Comparison of ENCODE assay signal across 2 cellular contexts in the genomic region with DNA sequence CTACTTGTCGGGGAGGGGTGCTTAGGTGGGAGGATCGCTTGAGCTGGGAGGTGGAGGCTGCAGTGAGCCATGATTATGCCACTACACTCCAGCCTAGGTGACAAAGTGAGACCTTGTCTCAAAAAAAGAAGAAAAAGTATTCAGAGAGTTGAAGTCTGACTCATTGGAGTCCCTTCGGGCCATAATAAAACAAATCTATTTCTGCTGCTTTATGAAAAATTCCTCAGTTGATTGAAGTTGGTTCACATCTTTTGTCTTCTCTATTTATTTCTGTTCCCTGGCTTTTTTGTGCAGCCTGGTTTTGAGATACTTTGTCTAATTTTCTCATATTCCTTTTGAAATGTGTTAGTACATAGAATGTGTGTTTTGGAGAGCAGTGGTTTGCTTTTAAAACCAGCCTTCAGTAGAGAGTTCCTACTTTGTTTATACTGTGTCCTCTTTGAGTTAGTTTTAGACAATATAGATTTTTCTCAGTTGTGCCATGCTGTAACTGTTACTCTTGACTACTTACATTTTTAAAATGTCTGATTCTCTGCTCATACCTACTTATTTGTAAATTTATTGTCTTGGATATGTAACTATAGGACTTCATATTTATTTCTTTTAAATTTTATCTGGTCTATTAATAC.
TF ChIP-seq lines count a peak whose summit lies in the region.

No MANE protein-coding gene starts in this region.

TF ChIP-seq in IMR-90, 13 proteins besides CTCF, POLR2A, EP300 and RAD21:
- TF ChIP-seq SMC3 (IDR thresholded peaks at IDR 0.05; ENCODE audit: low read depth, low read length) = no peak
- TF ChIP-seq MXI1 (IDR thresholded peaks at IDR 0.05; ENCODE audit: borderline replicate concordance, low read depth, low read length) = no peak
- TF ChIP-seq MAZ (IDR thresholded peaks at IDR 0.05; ENCODE audit: borderline replicate concordance, low read depth, low read length) = no peak
TF ChIP-seq in IMR-90: peak in this region for 0.

TF ChIP-seq in HEK293T, 16 proteins besides CTCF, POLR2A, EP300 and RAD21:
- TF ChIP-seq ARNT (IDR thresholded peaks at IDR 0.05) = no peak
- no peak for TF ChIP-seq SUZ12 (IDR thresholded peaks at IDR 0.05)
- no peak for TF ChIP-seq LEF1 (IDR thresholded peaks at IDR 0.05; ENCODE audit: borderline replicate concordance)
- no peak for TF ChIP-seq TARDBP (IDR thresholded peaks at IDR 0.05)
- TF ChIP-seq FOXA1 (IDR thresholded peaks at IDR 0.05) = no peak
- no peak for TF ChIP-seq NFRKB (IDR thresholded peaks at IDR 0.05)
- TF ChIP-seq L3MBTL2 (conservative IDR thresholded peaks at IDR 0.05) = no peak
- TF ChIP-seq FOXK2 (IDR thresholded peaks at IDR 0.05) = no peak
- TF ChIP-seq BHLHE40 (IDR thresholded peaks at IDR 0.05; ENCODE audit: borderline replicate concordance) = no peak
- TF ChIP-seq HDGF (IDR thresholded peaks at IDR 0.05; ENCODE audit: borderline replicate concordance) = no peak
- TF ChIP-seq, protein P1, sequence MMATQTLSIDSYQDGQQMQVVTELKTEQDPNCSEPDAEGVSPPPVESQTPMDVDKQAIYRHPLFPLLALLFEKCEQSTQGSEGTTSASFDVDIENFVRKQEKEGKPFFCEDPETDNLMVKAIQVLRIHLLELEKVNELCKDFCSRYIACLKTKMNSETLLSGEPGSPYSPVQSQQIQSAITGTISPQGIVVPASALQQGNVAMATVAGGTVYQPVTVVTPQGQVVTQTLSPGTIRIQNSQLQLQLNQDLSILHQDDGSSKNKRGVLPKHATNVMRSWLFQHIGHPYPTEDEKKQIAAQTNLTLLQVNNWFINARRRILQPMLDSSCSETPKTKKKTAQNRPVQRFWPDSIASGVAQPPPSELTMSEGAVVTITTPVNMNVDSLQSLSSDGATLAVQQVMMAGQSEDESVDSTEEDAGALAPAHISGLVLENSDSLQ (IDR thresholded peaks at IDR 0.05) = no peak
- no peak for TF ChIP-seq ZNF384 (IDR thresholded peaks at IDR 0.05)
- TF ChIP-seq FOXM1 (IDR thresholded peaks at IDR 0.05; ENCODE audit: borderline replicate concordance) = no peak
- no peak for TF ChIP-seq ELF4 (IDR thresholded peaks at IDR 0.05)
- no peak for TF ChIP-seq SP1 (IDR thresholded peaks at IDR 0.05)
- TF ChIP-seq CTBP1 (IDR thresholded peaks at IDR 0.05; ENCODE audit: borderline replicate concordance) = no peak
